In the genomic region with DNA sequence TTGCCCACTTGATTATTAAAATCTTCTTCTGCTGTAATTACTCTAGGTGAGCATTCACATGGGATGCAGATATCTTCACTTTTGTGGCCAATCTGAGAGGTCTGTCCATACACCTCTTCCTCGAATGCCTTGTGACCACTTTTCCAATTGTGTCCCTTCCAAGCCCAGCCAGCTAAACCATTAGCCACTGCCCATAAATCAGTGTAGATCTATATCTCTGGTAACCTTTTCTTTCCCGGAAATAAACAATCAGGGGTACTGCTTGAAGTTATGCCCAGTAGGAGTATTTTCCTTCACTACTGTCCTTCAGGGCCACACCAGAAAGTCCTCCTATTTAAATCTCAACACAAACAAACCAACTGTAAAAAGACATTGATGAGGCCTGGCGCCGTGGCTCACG, we compare ENCODE assay signal across 22 cellular contexts.
A peak's percentile ranks its signal among the peaks of the same experiment; 100 is the strongest.
DNase-seq lines count a peak whose midpoint lies in the region; ATAC-seq, FAIRE-seq and TF ChIP-seq lines count a peak whose summit lies in the region.
"Had no signal": no experiment of that assay in that cellular context is flagged by ENCODE, and none has a peak within 500 bp of the region (broad histone marks: within the 10 kb centered on the region; RNA-seq: fewer than 3 reads in every experiment).

No MANE protein-coding gene starts in this region.

- H3K4me1 ChIP-seq in breast epithelium (no peaks in the 10 kb centered on the region), K562 (replicated peaks in 1 of 2; ENCODE audit: control insufficient read depth in 2 of 2, insufficient read depth in 2 of 2, low read length in 2 of 2) (no peaks in the 10 kb centered on the region), osteoblast (ENCODE audit: insufficient read depth, low read length) (peaks cover 29% of the 10 kb centered on the region)
- H3K4me1 ChIP-seq: BLaER1, Caco-2 had no signal

- TF ChIP-seq EP300 in K562 (IDR thresholded peaks at IDR 0.05; ENCODE audit: low read length): no peak

- no peak overlapping the region for H3K4me3 Mint-ChIP-seq in MCF 10A (ENCODE audit: unreplicated experiment)
- H3K4me3 Mint-ChIP-seq in activated T-helper 1 cell treated with anti-CD3 and anti-CD28 coated beads, Interleukin-12 subunit alpha, Interleukin-12 subunit beta, Interleukin-2, Interleukin-4 antibody, amounts not matched to agents 30 ng/mL and 10 ng/mL and 1 ng/mL, durations not matched to agents 14 hours and 24 hours and 36 hours: no peak overlapping the region
- H3K4me3 Mint-ChIP-seq: B cell; CD4-positive, CD25-positive, alpha-beta regulatory T cell; CD8-positive, alpha-beta T cell had no signal

- no peak overlapping the region for H3K9ac ChIP-seq in K562 (ENCODE audit: insufficient read depth in 1 of 2, low read depth in 2 of 2, low read length in 2 of 2)
- H3K9ac ChIP-seq: BLaER1 had no signal

- no peak overlapping the region for H3K27ac ChIP-seq in breast epithelium
- H3K27ac ChIP-seq in K562 (ENCODE audit: extremely low read depth, low read depth, low read length): no peak overlapping the region
- H3K27ac ChIP-seq in osteoblast (ENCODE audit: low read depth, low read length): peak overlapping the region; percentile 22
- H3K27ac ChIP-seq: 22Rv1, BLaER1, C4-2B had no signal

- H2AFZ ChIP-seq in K562 (ENCODE audit: low read depth, low read length) (no peak overlapping the region), osteoblast (ENCODE audit: low read length) (no peak overlapping the region)

- H3K9me3 ChIP-seq in breast epithelium: peaks cover 3 to 6% of the 10 kb centered on the region in 2 donors
- no peaks in the 10 kb centered on the region for H3K9me3 ChIP-seq in K562 (replicated peaks; ENCODE audit: control insufficient read depth, insufficient read depth, low read depth, low read length)
- H3K9me3 ChIP-seq in osteoblast (ENCODE audit: low read depth, low read length): no peaks in the 10 kb centered on the region

- H3K27me3 ChIP-seq in breast epithelium (no peaks in the 10 kb centered on the region), K562 (ENCODE audit: control insufficient read depth in 2 of 2, insufficient read depth in 2 of 2, low read length in 2 of 2) (peaks cover 11 to 13% of the 10 kb centered on the region in 2 experiments; a peak in 4 of 5 replicates), osteoblast (ENCODE audit: insufficient read depth, low read length) (no peaks in the 10 kb centered on the region)
- H3K27me3 ChIP-seq: BLaER1 had no signal

- H3K36me3 ChIP-seq in breast epithelium (no peaks in the 10 kb centered on the region), K562 (ENCODE audit: control insufficient read depth, insufficient read depth, low read length) (no peaks in the 10 kb centered on the region), osteoblast (ENCODE audit: insufficient read depth, low read length) (no peaks in the 10 kb centered on the region)
- H3K36me3 ChIP-seq: BLaER1 had no signal

- WGBS in K562 (ENCODE audit: insufficient coverage, low coverage, missing lambda C conversion rate): 0% methylated on average over 5 of the region's 5 CpGs

- intact Hi-C loops in MCF 10A (cut with micrococcal nuclease) (no loop called here), breast epithelium (cut with DNase I; ENCODE audit: low total_unique reads) (no loop called here), K562 (cut with micrococcal nuclease) (no loop called here)
- intact Hi-C loops in activated T-helper 1 cell treated with anti-CD3 and anti-CD28 coated beads, Interleukin-12 subunit alpha, Interleukin-12 subunit beta, Interleukin-2, Interleukin-4 antibody, amounts not matched to agents 30 ng/mL and 10 ng/mL and 1 ng/mL, durations not matched to agents 14 hours and 24 hours and 36 hours (cut with micrococcal nuclease): no loop called here

- H3K4me1 Mint-ChIP-seq in MCF 10A (ENCODE audit: insufficient read depth, unreplicated experiment): peaks cover 63% of the 10 kb centered on the region
- H3K4me1 Mint-ChIP-seq in activated T-helper 1 cell treated with anti-CD3 and anti-CD28 coated beads, Interleukin-12 subunit alpha, Interleukin-12 subunit beta, Interleukin-2, Interleukin-4 antibody, amounts not matched to agents 30 ng/mL and 10 ng/mL and 1 ng/mL, durations not matched to agents 14 hours and 24 hours and 36 hours (ENCODE audit: low read depth): no peaks in the 10 kb centered on the region
- H3K4me1 Mint-ChIP-seq: B cell; CD4-positive, CD25-positive, alpha-beta regulatory T cell had no signal

- H3K4me2 ChIP-seq in K562 (ENCODE audit: insufficient read depth, low read length) (no peak overlapping the region), osteoblast (ENCODE audit: insufficient read depth, low read length) (no peak overlapping the region)
- H3K4me2 ChIP-seq: BLaER1 had no signal

- CTCF ChIA-PET in MCF 10A (lab: Yijun Ruan, JAX): interaction anchor here (0.6 to 1.5 kb wide), 6 partner anchors 14 to 577 kb away, joined by 3 to 8 read pairs (median 4); no protein-coding TSS in a partner anchor
- CTCF ChIA-PET in K562 (lab: Yijun Ruan, JAX; ENCODE audit: low intra/inter-chr PET ratio): no interaction called here

- TF ChIP-seq CTCF in MCF 10A (IDR thresholded peaks at IDR 0.05; ENCODE audit: unreplicated experiment) (no peak), breast epithelium (IDR thresholded peaks at IDR 0.05) (no peak), K562 (IDR thresholded peaks at IDR 0.05 in 2 of 3, conservative IDR thresholded peaks at IDR 0.05 in 1 of 3; ENCODE audit: insufficient read depth in 2 of 3, low read depth in 1 of 3, low read length in 3 of 3) (no peak), osteoblast (IDR thresholded peaks at IDR 0.05; ENCODE audit: extremely low read depth, low read depth, low read length) (no peak)

- peaks cover 17% of the 10 kb centered on the region for H3K9me3 Mint-ChIP-seq in MCF 10A (ENCODE audit: unreplicated experiment)
- H3K9me3 Mint-ChIP-seq in activated T-helper 1 cell treated with anti-CD3 and anti-CD28 coated beads, Interleukin-12 subunit alpha, Interleukin-12 subunit beta, Interleukin-2, Interleukin-4 antibody, amounts not matched to agents 30 ng/mL and 10 ng/mL and 1 ng/mL, durations not matched to agents 14 hours and 24 hours and 36 hours: peaks cover 5% of the 10 kb centered on the region

- H3K4me3 ChIP-seq in breast epithelium (no peak overlapping the region), K562 (no peak overlapping the region), osteoblast (ENCODE audit: insufficient read depth, low read length) (no peak overlapping the region)
- H3K4me3 ChIP-seq: BLaER1 had no signal

- H3K9me1 ChIP-seq in K562 (ENCODE audit: control insufficient read depth, insufficient read depth, low read length): no peaks in the 10 kb centered on the region

- no peak for TF ChIP-seq POLR2A in breast epithelium (IDR thresholded peaks at IDR 0.05)
- TF ChIP-seq POLR2A in K562 (conservative IDR thresholded peaks at IDR 0.05): no peak

- TF ChIP-seq RAD21 in K562 (CRISPR knock-in tag; conservative IDR thresholded peaks at IDR 0.05 in 1 of 2, IDR thresholded peaks at IDR 0.05 in 1 of 2): no peak

- BruUV-seq in MCF 10A (replicated peaks; lab: Mats Ljungman, UMichigan) (no TSS peak), K562 (replicated peaks; lab: Mats Ljungman, UMichigan) (no TSS peak)

- H3K27ac Mint-ChIP-seq in MCF 10A (ENCODE audit: low read depth, unreplicated experiment): peak overlapping the region; percentile 93
- H3K27ac Mint-ChIP-seq in activated T-helper 1 cell treated with anti-CD3 and anti-CD28 coated beads, Interleukin-12 subunit alpha, Interleukin-12 subunit beta, Interleukin-2, Interleukin-4 antibody, amounts not matched to agents 30 ng/mL and 10 ng/mL and 1 ng/mL, durations not matched to agents 14 hours and 24 hours and 36 hours: no peak overlapping the region
- H3K27ac Mint-ChIP-seq: B cell; CD4-positive, CD25-positive, alpha-beta regulatory T cell; CD8-positive, alpha-beta T cell had no signal

- H3K79me2 ChIP-seq in K562 (ENCODE audit: control insufficient read depth, insufficient read depth, low read length) (no peaks in the 10 kb centered on the region), osteoblast (ENCODE audit: insufficient read depth, low read length) (no peaks in the 10 kb centered on the region)

- FAIRE-seq in K562 (lab: Jason Lieb, UNC) (no peak), frontal cortex (lab: Jason Lieb, UNC) (no peak)
- FAIRE-seq: A204.1, G401.6, GM12892, H54 had no signal

- in situ Hi-C loops in K562 (cut with MboI): no loop called here

- ATAC-seq in K562: no peak
- no peak for ATAC-seq in HG03460 (IDR thresholded peaks at IDR 0.05; ENCODE audit: unreplicated experiment)
- ATAC-seq: CD8-positive, alpha-beta T cell had no signal

- DNase-seq in MCF 10A (ENCODE audit: unreplicated experiment): no peak
- no peak for DNase-seq in breast epithelium (ENCODE audit: low spot score in 2 of 2)
- peak; percentile 60 for DNase-seq in SK-N-DZ (ENCODE audit: low spot score)
- no peak for DNase-seq in K562 (ENCODE audit: extremely low read depth in 1 of 4, low spot score in 3 of 4)
- DNase-seq in osteoblast (ENCODE audit: insufficient read length, low spot score, missing footprints): no peak
- DNase-seq in activated T-helper 1 cell treated with anti-CD3 and anti-CD28 coated beads, Interleukin-12 subunit alpha, Interleukin-12 subunit beta, Interleukin-2, Interleukin-4 antibody, amounts not matched to agents 30 ng/mL and 10 ng/mL and 1 ng/mL, durations not matched to agents 14 hours and 24 hours and 36 hours (ENCODE audit: low spot score): no peak
- no peak for DNase-seq in frontal cortex (ENCODE audit: low spot score in 2 of 2)
- DNase-seq: Caco-2; CD4-positive, CD25-positive, alpha-beta regulatory T cell; CD8-positive, alpha-beta T cell; DMS153; DND-41; GOT3 had no signal

- H4K20me1 ChIP-seq in K562 (replicated peaks; ENCODE audit: control insufficient read depth, insufficient read depth, low read length): no peaks in the 10 kb centered on the region
- H4K20me1 ChIP-seq in osteoblast (ENCODE audit: insufficient read depth, low read length): no peaks in the 10 kb centered on the region
- H4K20me1 ChIP-seq: BLaER1 had no signal

- POLR2A ChIA-PET in MCF 10A (lab: Yijun Ruan, JAX) (no interaction called here), K562 (lab: Yijun Ruan, JAX) (interaction anchor here (0.7 kb wide), 1 partner anchor 15 kb away, joined by 3 read pairs; no protein-coding TSS in a partner anchor)

- H3K27me3 Mint-ChIP-seq in MCF 10A (ENCODE audit: insufficient read depth, unreplicated experiment): no peaks in the 10 kb centered on the region
- peaks cover 2% of the 10 kb centered on the region for H3K27me3 Mint-ChIP-seq in activated T-helper 1 cell treated with anti-CD3 and anti-CD28 coated beads, Interleukin-12 subunit alpha, Interleukin-12 subunit beta, Interleukin-2, Interleukin-4 antibody, amounts not matched to agents 30 ng/mL and 10 ng/mL and 1 ng/mL, durations not matched to agents 14 hours and 24 hours and 36 hours (ENCODE audit: insufficient read depth)

- peaks cover 35% of the 10 kb centered on the region for H3K36me3 Mint-ChIP-seq in MCF 10A (ENCODE audit: insufficient read depth, unreplicated experiment)
- H3K36me3 Mint-ChIP-seq in activated T-helper 1 cell treated with anti-CD3 and anti-CD28 coated beads, Interleukin-12 subunit alpha, Interleukin-12 subunit beta, Interleukin-2, Interleukin-4 antibody, amounts not matched to agents 30 ng/mL and 10 ng/mL and 1 ng/mL, durations not matched to agents 14 hours and 24 hours and 36 hours (ENCODE audit: low read depth): no peaks in the 10 kb centered on the region
- H3K36me3 Mint-ChIP-seq: CD4-positive, CD25-positive, alpha-beta regulatory T cell; CD8-positive, alpha-beta T cell had no signal

TF ChIP-seq in K562, 482 proteins besides CTCF, POLR2A, EP300 and RAD21 (continues in another document):
- TF ChIP-seq RBM17 (IDR thresholded peaks at IDR 0.05; ENCODE audit: borderline replicate concordance, low read depth, low read length): no peak
